In genomic region chr1:199447906-199448305, GRCh38 we compare ENCODE assay signal across 2 cellular contexts.
TF ChIP-seq lines count a peak whose summit lies in the region.

No MANE protein-coding gene starts in this region.

TF ChIP-seq in IMR-90, 13 proteins besides CTCF, POLR2A, EP300 and RAD21 (continued from another document):
- TF ChIP-seq MAFK (IDR thresholded peaks at IDR 0.05; ENCODE audit: low read depth, low read length) (no peak), RFX5 (IDR thresholded peaks at IDR 0.05; ENCODE audit: low read depth, low read length) (no peak)

TF ChIP-seq in WTC11, 78 proteins besides CTCF, POLR2A, EP300 and RAD21:
- TF ChIP-seq ZNF512 (CRISPR knock-in tag; IDR thresholded peaks at IDR 0.05; ENCODE audit: borderline replicate concordance) (no peak), ZBTB21 (CRISPR knock-in tag; IDR thresholded peaks at IDR 0.05; ENCODE audit: borderline replicate concordance) (no peak), ZNF219 (CRISPR knock-in tag; IDR thresholded peaks at IDR 0.05; ENCODE audit: borderline replicate concordance) (no peak), HMGA2 (CRISPR knock-in tag; IDR thresholded peaks at IDR 0.05) (no peak), ZNF423 (CRISPR knock-in tag; IDR thresholded peaks at IDR 0.05) (0 out of 2 replicates have a peak, but pooled peaks have one; percentile 15), NR2C2 (CRISPR knock-in tag; IDR thresholded peaks at IDR 0.05) (no peak)
